In the genomic region with DNA sequence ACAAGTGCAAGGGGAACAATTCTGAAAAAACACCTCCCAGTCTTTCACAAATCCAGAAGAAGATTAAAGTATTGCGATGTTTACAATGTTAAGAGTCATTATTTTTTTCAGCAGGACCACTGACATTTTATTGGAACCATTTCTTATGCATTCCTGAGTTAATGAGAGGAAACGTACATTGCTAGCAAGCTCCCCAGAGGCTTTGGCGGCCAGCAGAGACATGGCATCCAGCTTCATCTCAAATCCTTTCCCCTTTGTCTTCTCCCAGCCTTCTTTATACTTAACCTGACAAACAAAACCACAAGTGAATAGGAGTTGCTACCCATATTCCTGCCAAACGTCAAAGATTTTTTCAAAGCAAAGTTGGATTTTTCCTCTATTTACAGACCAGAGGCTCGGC, we compare ENCODE assay signal across 19 cellular contexts. TPM values are rescaled to one million over a fixed set of nuclear protein-coding genes. Genes with fewer than 3 reads are reported as not detected.
DNase-seq lines count a peak whose midpoint lies in the region; ATAC-seq and TF ChIP-seq lines count a peak whose summit lies in the region.
"Had no signal": no experiment of that assay in that cellular context is flagged by ENCODE, and none has a peak within 500 bp of the region (broad histone marks: within the 10 kb centered on the region; RNA-seq: fewer than 3 reads in every experiment).

No MANE protein-coding gene starts in this region.

- no peaks in the 10 kb centered on the region for H4K20me1 ChIP-seq in GM23338 (replicated peaks; ENCODE audit: insufficient read depth)
- H4K20me1 ChIP-seq: BLaER1 had no signal

- H3K27me3 ChIP-seq in GM23338 (ENCODE audit: insufficient read depth): no peaks in the 10 kb centered on the region
- H3K27me3 ChIP-seq: BLaER1 had no signal

- no peaks in the 10 kb centered on the region for H3K9me2 ChIP-seq in GM23338 (ENCODE audit: insufficient read depth)

- peaks cover 8% of the 10 kb centered on the region; the same call in 1 of the 3 replicates for H3K9me3 Mint-ChIP-seq in GM23338
- H3K9me3 Mint-ChIP-seq: CD8-positive, alpha-beta memory T cell had no signal

- H3K36me3 Mint-ChIP-seq in GM23338 (ENCODE audit: low read depth): no peaks in the 10 kb centered on the region
- H3K36me3 Mint-ChIP-seq: CD8-positive, alpha-beta memory T cell had no signal

- no peak overlapping the region for H3K27ac ChIP-seq in GM23338 (ENCODE audit: low read depth)
- H3K27ac ChIP-seq in VCaP: peak overlapping the region; percentile 39
- H3K27ac ChIP-seq: BLaER1 had no signal

- peak overlapping the region; percentile 86 for H2AFZ ChIP-seq in GM23338

- no peak for TF ChIP-seq POLR2A in lower leg skin (IDR thresholded peaks at IDR 0.05)

- H3K4me3 ChIP-seq in GM23338 (no peak overlapping the region), lower leg skin (ENCODE audit: low read depth, poor library complexity, severe bottlenecking) (no peak overlapping the region)
- H3K4me3 ChIP-seq: BLaER1 had no signal

- H3K4me3 Mint-ChIP-seq in GM23338: no peak overlapping the region
- H3K4me3 Mint-ChIP-seq: CD8-positive, alpha-beta memory T cell had no signal

- TF ChIP-seq CTCF in GM23338 (conservative IDR thresholded peaks at IDR 0.05; ENCODE audit: low read depth in 2 of 2) (no peak), VCaP (conservative IDR thresholded peaks at IDR 0.05) (no peak), lower leg skin (IDR thresholded peaks at IDR 0.05) (no peak)

- no peaks in the 10 kb centered on the region for H3F3A ChIP-seq in GM23338 (replicated peaks; ENCODE audit: low read depth)

- H3K27ac Mint-ChIP-seq in GM23338: no peak overlapping the region; the same call in 1 of the 2 replicates

- no peaks in the 10 kb centered on the region for H3K79me2 ChIP-seq in GM23338 (replicated peaks; ENCODE audit: insufficient read depth)

- H3K4me1 ChIP-seq in GM23338 (ENCODE audit: insufficient read depth): no peaks in the 10 kb centered on the region
- H3K4me1 ChIP-seq: BLaER1 had no signal

- H3K36me3 ChIP-seq in GM23338 (ENCODE audit: insufficient read depth): no peaks in the 10 kb centered on the region; the same call in 1 of the 2 replicates
- H3K36me3 ChIP-seq: BLaER1 had no signal

- ATAC-seq in GM23338: no peak
- ATAC-seq: Panc1 had no signal

- peaks cover 8% of the 10 kb centered on the region for H3K4me1 Mint-ChIP-seq in GM23338
- H3K4me1 Mint-ChIP-seq: CD8-positive, alpha-beta memory T cell had no signal

- no peaks in the 10 kb centered on the region for H3K27me3 Mint-ChIP-seq in GM23338 (ENCODE audit: insufficient read depth, low read depth, poor library complexity)

- no peak for DNase-seq in GM23338 (ENCODE audit: low spot score)
- DNase-seq in left kidney (ENCODE audit: low read depth, low spot score): peak; percentile 57
- peak; percentile 20 for DNase-seq in renal cortical epithelial cell (ENCODE audit: low read depth)
- DNase-seq in SK-N-DZ (ENCODE audit: low spot score): no peak
- DNase-seq in cerebellum (ENCODE audit: low spot score): no peak
- DNase-seq in lower leg skin (ENCODE audit: low spot score in 2 of 2): no peak
- DNase-seq: CD8-positive, alpha-beta memory T cell; EL; KG1; NCI-H1092; NCI-H1694; NCI-H2171 treated with DMSO at 0.1 percent for 48 hours; NCI-H510A treated with DMSO at 0.1 percent for 48 hours; Right ventricle myocardium superior had no signal

- H3K4me2 ChIP-seq in GM23338: no peak overlapping the region
- H3K4me2 ChIP-seq: BLaER1 had no signal

- WGBS in lower leg skin, 2 donors: 51 to 57% methylated on average over 5 of the region's 5 CpGs

- intact Hi-C loops in lower leg skin (cut with DNase I; ENCODE audit: low total_unique reads): no loop called here

TF ChIP-seq in GM23338, 12 proteins besides CTCF, POLR2A, EP300 and RAD21:
- TF ChIP-seq, protein P1, sequence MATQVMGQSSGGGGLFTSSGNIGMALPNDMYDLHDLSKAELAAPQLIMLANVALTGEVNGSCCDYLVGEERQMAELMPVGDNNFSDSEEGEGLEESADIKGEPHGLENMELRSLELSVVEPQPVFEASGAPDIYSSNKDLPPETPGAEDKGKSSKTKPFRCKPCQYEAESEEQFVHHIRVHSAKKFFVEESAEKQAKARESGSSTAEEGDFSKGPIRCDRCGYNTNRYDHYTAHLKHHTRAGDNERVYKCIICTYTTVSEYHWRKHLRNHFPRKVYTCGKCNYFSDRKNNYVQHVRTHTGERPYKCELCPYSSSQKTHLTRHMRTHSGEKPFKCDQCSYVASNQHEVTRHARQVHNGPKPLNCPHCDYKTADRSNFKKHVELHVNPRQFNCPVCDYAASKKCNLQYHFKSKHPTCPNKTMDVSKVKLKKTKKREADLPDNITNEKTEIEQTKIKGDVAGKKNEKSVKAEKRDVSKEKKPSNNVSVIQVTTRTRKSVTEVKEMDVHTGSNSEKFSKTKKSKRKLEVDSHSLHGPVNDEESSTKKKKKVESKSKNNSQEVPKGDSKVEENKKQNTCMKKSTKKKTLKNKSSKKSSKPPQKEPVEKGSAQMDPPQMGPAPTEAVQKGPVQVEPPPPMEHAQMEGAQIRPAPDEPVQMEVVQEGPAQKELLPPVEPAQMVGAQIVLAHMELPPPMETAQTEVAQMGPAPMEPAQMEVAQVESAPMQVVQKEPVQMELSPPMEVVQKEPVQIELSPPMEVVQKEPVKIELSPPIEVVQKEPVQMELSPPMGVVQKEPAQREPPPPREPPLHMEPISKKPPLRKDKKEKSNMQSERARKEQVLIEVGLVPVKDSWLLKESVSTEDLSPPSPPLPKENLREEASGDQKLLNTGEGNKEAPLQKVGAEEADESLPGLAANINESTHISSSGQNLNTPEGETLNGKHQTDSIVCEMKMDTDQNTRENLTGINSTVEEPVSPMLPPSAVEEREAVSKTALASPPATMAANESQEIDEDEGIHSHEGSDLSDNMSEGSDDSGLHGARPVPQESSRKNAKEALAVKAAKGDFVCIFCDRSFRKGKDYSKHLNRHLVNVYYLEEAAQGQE (IDR thresholded peaks at IDR 0.05; ENCODE audit: unreplicated experiment): no peak

RNA-seq across cellular contexts. Expression of gene NRAP, which starts 32.2 kb away (rescaled TPM):
- total RNA-seq in GM23338 (2014; rRNA removed; shearing (Covaris generic)): not detected in 2 replicates
- not detected in 2 replicates for polyA plus RNA-seq in GM23338 (2016; fragmentation: Nextera tagmentation; extraction: Ambion mirVana)
- total RNA-seq in renal cortical epithelial cell: under 0.01 TPM in 1 of 2 replicates, not detected in the other
- polyA plus RNA-seq in SK-N-DZ (2014; cell fraction: cytosol; rRNA removed): not detected in 2 replicates
- polyA plus RNA-seq in SK-N-DZ (2014; cell fraction: nucleus; rRNA removed): not detected in 2 replicates
- total RNA-seq in cerebellum: 0.09 TPM
- under 1 TPM in 3 of 4 donors, not detected in 1; 0.05 to 0.13 (median 0.13) TPM for total RNA-seq in lower leg skin
- total RNA-seq: CD8-positive, alpha-beta memory T cell; H1; M059J had no signal
- polyA plus RNA-seq: CD8-positive, alpha-beta memory T cell; H1 had no signal

RNA-seq across cellular contexts. Expression of gene CASP7, which starts 48.0 kb away (rescaled TPM):
- 5.7 and 7.0 TPM in 2 replicates for total RNA-seq in GM23338 (2014; rRNA removed; shearing (Covaris generic))
- polyA plus RNA-seq in GM23338 (2016; fragmentation: Nextera tagmentation; extraction: Ambion mirVana): 2.1 and 2.5 TPM in 2 replicates
- 41.2 and 48.6 TPM in 2 replicates for total RNA-seq in renal cortical epithelial cell
- 4.3 and 4.7 TPM in 2 replicates for polyA plus RNA-seq in SK-N-DZ (2014; cell fraction: cytosol; rRNA removed)
- 1.0 and 5.2 TPM in 2 replicates for polyA plus RNA-seq in SK-N-DZ (2014; cell fraction: nucleus; rRNA removed)
- total RNA-seq in cerebellum: 4.8 TPM
- total RNA-seq in lower leg skin: 10 to 100 TPM; 18.3 to 30.8 (median 23.5) TPM

Comparison
In these comparisons a context has a peak if more than half of its experiments do, and no peak if none do; other contexts are left out.
1. DNase-seq: peak in left kidney (single experiment) and renal cortical epithelial cell (single experiment); none in GM23338 (single experiment), SK-N-DZ (single experiment), cerebellum (single experiment) and lower leg skin (0 of 2).